Comparison of ENCODE assay signal across 28 cellular contexts in the genomic region with DNA sequence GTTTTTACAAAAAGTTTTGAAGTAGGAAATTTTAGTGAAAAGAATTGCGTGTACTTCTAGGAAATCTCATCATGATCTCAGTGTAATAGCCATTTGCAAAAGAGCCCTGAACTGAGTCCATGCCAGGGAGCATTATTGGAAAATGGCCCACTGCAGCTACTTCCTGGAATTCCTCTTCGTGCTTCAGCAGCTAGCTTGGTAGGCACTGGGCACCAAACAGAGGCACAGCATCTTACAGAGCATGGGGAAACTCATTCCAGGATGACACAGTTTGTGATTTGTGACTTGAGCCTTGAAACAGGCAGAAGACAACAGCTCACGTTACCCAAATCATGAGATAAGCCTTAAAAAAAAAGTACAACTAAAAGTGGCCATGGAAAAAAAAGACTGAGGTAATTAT.
DNase-seq lines count a peak whose midpoint lies in the region; ATAC-seq, FAIRE-seq and TF ChIP-seq lines count a peak whose summit lies in the region.
"Had no signal": no experiment of that assay in that cellular context is flagged by ENCODE, and none has a peak within 500 bp of the region (broad histone marks: within the 10 kb centered on the region; RNA-seq: fewer than 3 reads in every experiment).

No MANE protein-coding gene starts in this region.

- FAIRE-seq in A549 (lab: Jason Lieb, UNC): no peak
- FAIRE-seq: D721Med, frontal cortex, urothelium cell line had no signal

- H2AFZ ChIP-seq in Loucy (ENCODE audit: low read length): peak overlapping the region; percentile 7; the same call in 1 of the 2 replicates

- no peaks in the 10 kb centered on the region for H3K9me2 ChIP-seq in Loucy (replicated peaks; ENCODE audit: low read depth, low read length)

- no peaks in the 10 kb centered on the region for H3K9me3 ChIP-seq in A549
- H3K9me3 ChIP-seq in Loucy (ENCODE audit: insufficient read depth, low read depth, low read length): no peaks in the 10 kb centered on the region
- H3K9me3 ChIP-seq in body of pancreas: no peaks in the 10 kb centered on the region
- H3K9me3 ChIP-seq: esophagus muscularis mucosa had no signal

- POLR2A ChIA-PET in A549 (lab: Yijun Ruan, JAX): no interaction called here

- no peak overlapping the region for H3K4me3 Mint-ChIP-seq in glutamatergic neuron (ENCODE audit: unreplicated experiment)
- H3K4me3 Mint-ChIP-seq: activated CD4-positive, alpha-beta T cell treated with anti-CD3 and anti-CD28 coated beads, Interleukin-2, amount 10 ng/mL, durations not matched to agents 7 days and 5 days; activated naive CD4-positive, alpha-beta T cell treated with anti-CD3 and anti-CD28 coated beads for 36 hours; memory B cell; T-helper 17 cell had no signal

- TF ChIP-seq EP300 in A549 (IDR thresholded peaks at IDR 0.05): no peak

- no peak overlapping the region for H3K27ac Mint-ChIP-seq in glutamatergic neuron (ENCODE audit: unreplicated experiment)
- H3K27ac Mint-ChIP-seq: activated CD4-positive, alpha-beta T cell treated with anti-CD3 and anti-CD28 coated beads, Interleukin-2, amount 10 ng/mL, durations not matched to agents 7 days and 5 days; activated naive CD4-positive, alpha-beta T cell treated with anti-CD3 and anti-CD28 coated beads for 36 hours; memory B cell; T-helper 17 cell had no signal

- TF ChIP-seq RAD21 in A549 (conservative IDR thresholded peaks at IDR 0.05 in 1 of 2, IDR thresholded peaks at IDR 0.05 in 1 of 2): no peak

- H3K4me1 ChIP-seq in A549: peaks cover 40% of the 10 kb centered on the region
- H3K4me1 ChIP-seq in Loucy (ENCODE audit: insufficient read depth, low read length, poor library complexity, severe bottlenecking): no peaks in the 10 kb centered on the region
- H3K4me1 ChIP-seq in body of pancreas: no peaks in the 10 kb centered on the region
- H3K4me1 ChIP-seq: esophagus muscularis mucosa had no signal

- H3K36me3 ChIP-seq in Loucy (ENCODE audit: insufficient read depth, low read length): no peaks in the 10 kb centered on the region
- no peaks in the 10 kb centered on the region for H3K36me3 ChIP-seq in body of pancreas (replicated peaks in 1 of 2; ENCODE audit: insufficient read depth in 1 of 2, low read depth in 2 of 2)
- H3K36me3 ChIP-seq: esophagus muscularis mucosa had no signal

- H3K27me3 ChIP-seq in Loucy (ENCODE audit: insufficient read depth, low read length, poor library complexity, severe bottlenecking) (no peaks in the 10 kb centered on the region), body of pancreas (no peaks in the 10 kb centered on the region)
- H3K27me3 ChIP-seq: esophagus muscularis mucosa had no signal

- H3K36me3 Mint-ChIP-seq in glutamatergic neuron (ENCODE audit: unreplicated experiment): no peaks in the 10 kb centered on the region
- H3K36me3 Mint-ChIP-seq: memory B cell had no signal

- H3K27ac ChIP-seq in A549 (peak overlapping the region; percentile 1 to 44; a peak in 3 of 6 replicates), body of pancreas (peak overlapping the region in 1 of 4 donors; percentile 31)
- H3K27ac ChIP-seq: coronary artery, esophagus muscularis mucosa, HL-60, SK-N-MC, VCaP had no signal

- H3K79me2 ChIP-seq in Loucy (ENCODE audit: insufficient read depth, low read length): no peaks in the 10 kb centered on the region

- ATAC-seq in A549 (no peak; a peak in 1 of 6 replicates), body of pancreas (peak; percentile 75)
- ATAC-seq: T-helper 17 cell had no signal

- no peaks in the 10 kb centered on the region for H3F3A ChIP-seq in Loucy (ENCODE audit: low read depth)

- H3K4me1 Mint-ChIP-seq in glutamatergic neuron (ENCODE audit: low read depth, unreplicated experiment): no peaks in the 10 kb centered on the region
- H3K4me1 Mint-ChIP-seq: activated CD4-positive, alpha-beta T cell treated with anti-CD3 and anti-CD28 coated beads, Interleukin-2, amount 10 ng/mL, durations not matched to agents 7 days and 5 days; memory B cell; T-helper 17 cell had no signal

- intact Hi-C loops in body of pancreas (cut with DNase I): no loop called here

- DNase-seq in A549 (ENCODE audit: low read depth in 1 of 2, low spot score in 1 of 2) (peak in 1 of 2 experiments; percentile 9), body of pancreas (peak; percentile 58 to 75 (median 69)), midbrain (lab: John Stamatoyannopoulos, UW) (peak; percentile 22), HT-29 (ENCODE audit: low spot score) (no peak), NCI-H1048 (lab: John Stamatoyannopoulos, UW) (no peak), COLO829 (ENCODE audit: low spot score) (no peak), glutamatergic neuron (no peak)
- DNase-seq: activated CD4-positive, alpha-beta T cell treated with anti-CD3 and anti-CD28 coated beads, Interleukin-2, amount 10 ng/mL, durations not matched to agents 7 days and 5 days; activated naive CD4-positive, alpha-beta T cell treated with anti-CD3 and anti-CD28 coated beads for 36 hours; activated T-cell treated with anti-CD3 and anti-CD28 coated beads, Interleukin-2, amount 50 U/mL, for 48 hours; amniotic stem cell; EL; HCEC 1CT; hippocampal formation; RPMI8226; stimulated activated CD4-positive, alpha-beta T cell treated with anti-CD3 and anti-CD28 coated beads, Interleukin-2, amount 100 ng/mL, for 24 hours; T-helper 17 cell had no signal

- H3K4me3 ChIP-seq in A549 (no peak overlapping the region), Loucy (ENCODE audit: low read length, poor library complexity, severe bottlenecking) (no peak overlapping the region), body of pancreas (no peak overlapping the region)
- H3K4me3 ChIP-seq: coronary artery, esophagus muscularis mucosa, SK-N-MC, smooth muscle cell had no signal

- H3K9me3 Mint-ChIP-seq in glutamatergic neuron (ENCODE audit: unreplicated experiment): no peaks in the 10 kb centered on the region
- H3K9me3 Mint-ChIP-seq: activated CD4-positive, alpha-beta T cell treated with anti-CD3 and anti-CD28 coated beads, Interleukin-2, amount 10 ng/mL, durations not matched to agents 7 days and 5 days; activated naive CD4-positive, alpha-beta T cell treated with anti-CD3 and anti-CD28 coated beads for 36 hours; memory B cell had no signal

- H3K9ac ChIP-seq in Loucy (ENCODE audit: low read depth, low read length, poor library complexity, severe bottlenecking): no peak overlapping the region

- no peaks in the 10 kb centered on the region for H4K20me1 ChIP-seq in Loucy (ENCODE audit: insufficient read depth, low read length, poor library complexity, severe bottlenecking)

- WGBS in A549 (ENCODE audit: missing lambda C conversion rate): 65% methylated on average over 3 of the region's 3 CpGs
- 7 to 21% methylated on average over 3 of the region's 3 CpGs for WGBS in body of pancreas, 2 donors

- CTCF ChIA-PET in A549 (lab: Yijun Ruan, JAX): no interaction called here

- H3K4me2 ChIP-seq in A549 (0 out of 3 replicates have a peak overlapping the region, but pooled peaks have one; percentile 15), Loucy (ENCODE audit: low read depth, low read length, poor library complexity, severe bottlenecking) (no peak overlapping the region)
- H3K4me2 ChIP-seq: smooth muscle cell had no signal

- no peak for TF ChIP-seq CTCF in A549 (IDR thresholded peaks at IDR 0.05)
- TF ChIP-seq CTCF in Loucy (conservative IDR thresholded peaks at IDR 0.05; ENCODE audit: low read length): no peak
- no peak for TF ChIP-seq CTCF in body of pancreas (IDR thresholded peaks at IDR 0.05)
- no peak for TF ChIP-seq CTCF in glutamatergic neuron (IDR thresholded peaks at IDR 0.05; ENCODE audit: partially characterized antibody, unreplicated experiment)

- H3K27me3 Mint-ChIP-seq in glutamatergic neuron (ENCODE audit: unreplicated experiment): no peaks in the 10 kb centered on the region
- H3K27me3 Mint-ChIP-seq: activated CD4-positive, alpha-beta T cell treated with anti-CD3 and anti-CD28 coated beads, Interleukin-2, amount 10 ng/mL, durations not matched to agents 7 days and 5 days; memory B cell had no signal

- no peak for TF ChIP-seq POLR2A in A549 (IDR thresholded peaks at IDR 0.05; ENCODE audit: low read length)
- TF ChIP-seq POLR2A in body of pancreas (IDR thresholded peaks at IDR 0.05): no peak

TF ChIP-seq in A549, 52 proteins besides CTCF, POLR2A, EP300 and RAD21:
- no peak for TF ChIP-seq HOXA7 (CRISPR knock-in tag; IDR thresholded peaks at IDR 0.05)
- TF ChIP-seq, protein P1, sequence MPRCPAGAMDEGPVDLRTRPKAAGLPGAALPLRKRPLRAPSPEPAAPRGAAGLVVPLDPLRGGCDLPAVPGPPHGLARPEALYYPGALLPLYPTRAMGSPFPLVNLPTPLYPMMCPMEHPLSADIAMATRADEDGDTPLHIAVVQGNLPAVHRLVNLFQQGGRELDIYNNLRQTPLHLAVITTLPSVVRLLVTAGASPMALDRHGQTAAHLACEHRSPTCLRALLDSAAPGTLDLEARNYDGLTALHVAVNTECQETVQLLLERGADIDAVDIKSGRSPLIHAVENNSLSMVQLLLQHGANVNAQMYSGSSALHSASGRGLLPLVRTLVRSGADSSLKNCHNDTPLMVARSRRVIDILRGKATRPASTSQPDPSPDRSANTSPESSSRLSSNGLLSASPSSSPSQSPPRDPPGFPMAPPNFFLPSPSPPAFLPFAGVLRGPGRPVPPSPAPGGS (IDR thresholded peaks at IDR 0.05): no peak
- TF ChIP-seq JUN (IDR thresholded peaks at IDR 0.05): no peak
- no peak for TF ChIP-seq PHF8 (IDR thresholded peaks at IDR 0.05; ENCODE audit: borderline replicate concordance, low read depth)
- no peak for TF ChIP-seq FOXS1 (CRISPR knock-in tag; IDR thresholded peaks at IDR 0.05)
- no peak for TF ChIP-seq GATA3 (IDR thresholded peaks at IDR 0.05; ENCODE audit: borderline replicate concordance)
- TF ChIP-seq BHLHE40 (IDR thresholded peaks at IDR 0.05; ENCODE audit: low read depth, low read length): no peak
- no peak for TF ChIP-seq HOXB5 (CRISPR knock-in tag; IDR thresholded peaks at IDR 0.05)

Comparison
In these comparisons a context has a peak if more than half of its experiments do, and no peak if none do; other contexts are left out.
1. DNase-seq: peak in body of pancreas (4 of 4) and midbrain (single experiment); none in HT-29 (single experiment), NCI-H1048 (single experiment), COLO829 (single experiment) and glutamatergic neuron (single experiment).